ENCODE assay signal across 17 cellular contexts in the genomic region with DNA sequence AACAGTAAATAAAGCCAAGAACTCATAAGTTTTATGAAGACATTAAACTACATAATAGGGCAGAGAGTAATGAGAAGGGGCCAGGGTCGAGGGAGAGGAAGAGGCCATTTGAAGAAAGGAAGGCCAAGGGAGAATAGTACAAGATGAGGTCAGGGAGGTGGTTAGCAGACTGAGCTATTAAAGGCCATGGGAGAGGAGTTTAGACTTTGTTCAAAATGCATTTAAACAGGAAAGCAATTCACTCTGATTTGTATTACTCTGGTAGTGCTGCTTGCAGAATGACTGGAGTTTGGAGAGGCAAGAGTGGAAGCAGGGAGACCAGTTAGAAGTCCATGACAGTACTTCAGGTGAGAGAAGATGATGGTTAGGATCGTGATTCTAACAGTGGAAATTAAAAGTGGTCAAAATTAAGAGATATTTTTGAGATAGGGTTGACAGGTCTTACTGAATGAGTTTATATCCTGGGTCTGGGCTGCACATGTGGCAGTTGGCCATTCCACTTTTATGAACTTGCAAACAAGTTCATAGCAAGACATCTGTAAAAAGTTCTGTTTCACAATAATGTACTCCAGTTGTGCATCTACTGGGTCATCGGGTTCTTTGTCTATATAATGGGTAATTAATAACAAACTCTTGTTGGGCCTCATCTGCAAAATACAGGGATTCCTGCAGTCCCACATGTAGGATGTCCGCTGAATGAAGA.
"Had no signal": no experiment of that assay in that cellular context is flagged by ENCODE, and none has a peak within 500 bp of the region (broad histone marks: within the 10 kb centered on the region; RNA-seq: fewer than 3 reads in every experiment).

No MANE protein-coding gene starts in this region.

- H3K4me1 ChIP-seq: ascending aorta, upper lobe of right lung had no signal

- H3K36me3 ChIP-seq: adrenal gland, ascending aorta, upper lobe of right lung had no signal

- DNase-seq: activated CD4-positive, alpha-beta T cell treated with anti-CD3 and anti-CD28 coated beads, Interleukin-2, amount 50 U/mL, for 4 hours; activated CD8-positive, alpha-beta memory T cell treated with anti-CD3 and anti-CD28 coated beads for 24 hours; activated CD8-positive, alpha-beta memory T cell treated with anti-CD3 and anti-CD28 coated beads, Interleukin-2, amount 50 U/mL, for 4 hours; activated naive CD4-positive, alpha-beta T cell; activated T-cell treated with anti-CD3 and anti-CD28 coated beads, Interleukin-2, amount 50 U/mL, for 24 hours; adrenal gland; effector CD8-positive, alpha-beta T cell; kidney; stimulated activated CD4-positive, alpha-beta T cell treated with anti-CD3 and anti-CD28 coated beads, Interleukin-4, amount 100 ng/mL, for 24 hours; stimulated activated naive CD8-positive, alpha-beta T cell treated with anti-CD3 and anti-CD28 coated beads, Interleukin-15, Interleukin-2, amounts not matched to agents 100 U/mL and 50 U/mL, for 24 hours; T1000; upper lobe of right lung had no signal

- H3K27ac ChIP-seq: adrenal gland, ascending aorta, upper lobe of right lung had no signal

- FAIRE-seq: kidney had no signal

- ATAC-seq: esophagus mucosa; left lobe of liver; natural killer cell treated with Interleukin-12 subunit alpha and Interleukin-12 subunit beta and Interleukin-15 and Interleukin-18, amount 100 ng/mL, for 72 hours; stimulated activated naive CD8-positive, alpha-beta T cell treated with anti-CD3 and anti-CD28 coated beads, Interleukin-15, Interleukin-2, amounts not matched to agents 100 U/mL and 50 U/mL, for 24 hours; upper lobe of right lung; WTC11 had no signal

- H3K27me3 ChIP-seq: adrenal gland, ascending aorta, upper lobe of right lung had no signal

- H3K4me3 ChIP-seq: adrenal gland, ascending aorta, upper lobe of right lung had no signal

- H3K9me3 ChIP-seq: adrenal gland, ascending aorta, upper lobe of right lung had no signal
